In the genomic region with DNA sequence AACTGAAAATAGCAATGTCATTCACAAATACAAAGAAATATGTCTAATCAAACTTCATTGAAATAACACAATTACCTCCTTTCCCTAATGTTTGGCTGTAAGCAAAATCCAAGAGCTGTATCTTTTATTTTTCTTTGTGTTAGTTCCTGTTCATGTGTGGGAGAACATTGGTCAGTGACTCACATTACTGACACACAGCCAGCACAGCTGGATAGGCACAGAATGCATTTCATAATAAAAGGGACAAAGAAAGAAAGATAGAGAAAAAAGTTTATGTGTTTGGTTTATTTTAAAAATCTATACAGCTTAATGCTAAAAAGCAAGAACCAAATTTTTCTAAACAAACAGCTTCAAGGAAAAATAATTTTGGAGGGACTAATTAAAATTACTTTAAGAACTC, we compare ENCODE assay signal across 10 cellular contexts.
DNase-seq lines count a peak whose midpoint lies in the region; ATAC-seq and TF ChIP-seq lines count a peak whose summit lies in the region.
"Had no signal": no experiment of that assay in that cellular context is flagged by ENCODE, and none has a peak within 500 bp of the region (broad histone marks: within the 10 kb centered on the region; RNA-seq: fewer than 3 reads in every experiment).

No MANE protein-coding gene starts in this region.

- no peaks in the 10 kb centered on the region for H3K36me3 Mint-ChIP-seq in CD8-positive, alpha-beta T cell

- H3K27me3 ChIP-seq in muscle layer of duodenum (ENCODE audit: low read depth, low read length) (no peaks in the 10 kb centered on the region), aorta (ENCODE audit: control insufficient read depth in 1 of 2, insufficient read depth in 2 of 2, low read length in 1 of 2) (no peaks in the 10 kb centered on the region)
- H3K27me3 ChIP-seq in CD8-positive, alpha-beta T cell (ENCODE audit: insufficient read depth, low read length) = no peaks in the 10 kb centered on the region

- no peaks in the 10 kb centered on the region for H3K9me3 ChIP-seq in muscle layer of duodenum (ENCODE audit: control insufficient read depth in 1 of 2, low read length in 2 of 2)
- H3K9me3 ChIP-seq in aorta (ENCODE audit: control insufficient read depth, low read length) = no peaks in the 10 kb centered on the region
- H3K9me3 ChIP-seq in CD8-positive, alpha-beta T cell (ENCODE audit: low read length) = no peaks in the 10 kb centered on the region

- ATAC-seq in Right ventricle myocardium inferior = peak; percentile 72
- peak; percentile 72 for ATAC-seq in aorta (ENCODE audit: low FRiP score)
- ATAC-seq in activated CD4-positive, CD25-positive, alpha-beta regulatory T cell treated with anti-CD3 and anti-CD28 coated beads, Interleukin-2, amount 50 U/mL, for 24 hours = no peak
- no peak for ATAC-seq in CD8-positive, alpha-beta T cell
- ATAC-seq in HG03039 (IDR thresholded peaks at IDR 0.05; ENCODE audit: unreplicated experiment) = no peak
- ATAC-seq: Panc1 had no signal

- no peak overlapping the region for H3K27ac Mint-ChIP-seq in CD8-positive, alpha-beta T cell

- peaks cover 3 to 7% of the 10 kb centered on the region in 2 donors for H3K4me1 ChIP-seq in muscle layer of duodenum (ENCODE audit: control insufficient read depth in 1 of 2, insufficient read depth in 2 of 2, low read length in 2 of 2)
- H3K4me1 ChIP-seq in aorta (ENCODE audit: control insufficient read depth in 1 of 2, insufficient read depth in 2 of 2, low read length in 2 of 2) = peaks cover 0 to 3% of the 10 kb centered on the region in 2 donors
- H3K4me1 ChIP-seq in CD8-positive, alpha-beta T cell (ENCODE audit: insufficient read depth, low read length) = no peaks in the 10 kb centered on the region

- H3K4me3 Mint-ChIP-seq in CD8-positive, alpha-beta T cell = no peak overlapping the region

- no peaks in the 10 kb centered on the region for H3K27me3 Mint-ChIP-seq in CD8-positive, alpha-beta T cell (ENCODE audit: low read depth)

- H3K4me3 ChIP-seq in epithelial cell of proximal tubule (ENCODE audit: low read depth, low read length) (no peak overlapping the region), muscle layer of duodenum (ENCODE audit: low read depth in 1 of 2, low read length in 2 of 2) (no peak overlapping the region), aorta (ENCODE audit: low read length in 2 of 2) (no peak overlapping the region)
- no peak overlapping the region for H3K4me3 ChIP-seq in CD8-positive, alpha-beta T cell (ENCODE audit: low read depth, low read length)

- H3K36me3 ChIP-seq in muscle layer of duodenum (ENCODE audit: control insufficient read depth in 1 of 2, insufficient read depth in 2 of 2, low read length in 2 of 2) (peaks cover 0 to 14% of the 10 kb centered on the region in 2 donors), aorta (ENCODE audit: control insufficient read depth in 1 of 2, insufficient read depth in 2 of 2, low read length in 1 of 2) (no peaks in the 10 kb centered on the region)
- H3K36me3 ChIP-seq in CD8-positive, alpha-beta T cell (ENCODE audit: insufficient read depth, low read length) = no peaks in the 10 kb centered on the region

- DNase-seq in Right ventricle myocardium inferior (ENCODE audit: missing footprints) (peak; percentile 64), cardiac septum (ENCODE audit: low spot score) (no peak), epithelial cell of proximal tubule (ENCODE audit: low read depth) (peak; percentile 40), aorta (peak; percentile 80)
- no peak for DNase-seq in CD8-positive, alpha-beta T cell
- DNase-seq: activated naive CD4-positive, alpha-beta T cell had no signal

- CTCF ChIA-PET in CD8-positive, alpha-beta T cell (lab: Charles Lee) = no interaction called here

- intact Hi-C loops in Right ventricle myocardium inferior (cut with DNase I) = loop anchor here (2.0 to 10.0 kb wide), 3 partner anchors 60 to 264 kb away; a partner anchor contains a TSS
- intact Hi-C loops in cardiac septum (cut with DNase I) = loop anchor here (5.0 kb wide), 1 partner anchor 261 kb away; no protein-coding TSS in a partner anchor
- intact Hi-C loops in aorta (cut with DNase I) = loop anchor here (5.0 to 10.0 kb wide), 3 partner anchors 189 to 264 kb away; no protein-coding TSS in a partner anchor
- intact Hi-C loops in CD8-positive, alpha-beta T cell (cut with DNase I, micrococcal nuclease) = no loop called here

- H3K27ac ChIP-seq in muscle layer of duodenum (ENCODE audit: low read length) (peak overlapping the region; percentile 75), aorta (ENCODE audit: low read depth in 1 of 2, low read length in 2 of 2) (no peak overlapping the region)
- H3K27ac ChIP-seq in CD8-positive, alpha-beta T cell (ENCODE audit: low read depth, low read length) = no peak overlapping the region

- no peaks in the 10 kb centered on the region for H3K9me3 Mint-ChIP-seq in CD8-positive, alpha-beta T cell

- no peak for TF ChIP-seq CTCF in epithelial cell of proximal tubule (conservative IDR thresholded peaks at IDR 0.05; ENCODE audit: low read depth, low read length)
- no peak for TF ChIP-seq CTCF in CD8-positive, alpha-beta T cell (IDR thresholded peaks at IDR 0.05)

- POLR2A ChIA-PET in CD8-positive, alpha-beta T cell (lab: Charles Lee) = no interaction called here

- no peaks in the 10 kb centered on the region for H3K4me1 Mint-ChIP-seq in CD8-positive, alpha-beta T cell (ENCODE audit: low read depth)

Comparison
In these comparisons a context has a peak if more than half of its experiments do, and no peak if none do; other contexts are left out.
1. DNase-seq: peak in Right ventricle myocardium inferior (single experiment), epithelial cell of proximal tubule (single experiment) and aorta (2 of 2); none in cardiac septum (single experiment) and CD8-positive, alpha-beta T cell (0 of 7).
2. ATAC-seq: peak in Right ventricle myocardium inferior (single experiment) and aorta (single experiment); none in activated CD4-positive, CD25-positive, alpha-beta regulatory T cell treated with anti-CD3 and anti-CD28 coated beads, Interleukin-2, amount 50 U/mL, for 24 hours (0 of 2), CD8-positive, alpha-beta T cell (single experiment) and HG03039 (single experiment).
3. intact Hi-C loops: an anchor here in Right ventricle myocardium inferior (2.0 to 10.0 kb wide), cardiac septum (5.0 kb wide) and aorta (5.0 to 10.0 kb wide); none called in CD8-positive, alpha-beta T cell.